Comparison of ENCODE assay signal across 15 cellular contexts in genomic region chr11:132056689-132057088, GRCh38.
DNase-seq lines count a peak whose midpoint lies in the region; ATAC-seq and TF ChIP-seq lines count a peak whose summit lies in the region.
"Had no signal": no experiment of that assay in that cellular context is flagged by ENCODE, and none has a peak within 500 bp of the region (broad histone marks: within the 10 kb centered on the region; RNA-seq: fewer than 3 reads in every experiment).

No MANE protein-coding gene starts in this region.

- H3K27me3 Mint-ChIP-seq in activated T-helper 17 cell treated with anti-CD3 and anti-CD28 coated beads, Interleukin-2, amount 50 U/mL, for 72 hours, result peaks cover 7% of the 10 kb centered on the region
- H3K27me3 Mint-ChIP-seq: B cell had no signal

- H3K4me3 Mint-ChIP-seq in activated T-helper 17 cell treated with anti-CD3 and anti-CD28 coated beads, Interleukin-2, amount 50 U/mL, for 72 hours, result no peak overlapping the region
- H3K4me3 Mint-ChIP-seq: B cell, neural crest cell had no signal

- H3K9me3 Mint-ChIP-seq in activated T-helper 17 cell treated with anti-CD3 and anti-CD28 coated beads, Interleukin-2, amount 50 U/mL, for 72 hours, result no peaks in the 10 kb centered on the region
- H3K9me3 Mint-ChIP-seq: neural crest cell had no signal

- no peak overlapping the region for H3K4me3 ChIP-seq in MG63
- H3K4me3 ChIP-seq in left lung, result no peak overlapping the region
- H3K4me3 ChIP-seq: K562 had no signal

- peak; percentile 68 for DNase-seq in AG08396 (ENCODE audit: low spot score)
- DNase-seq in MG63, result peak; percentile 44
- DNase-seq in astrocyte of the hippocampus (ENCODE audit: low read depth, low spot score), result peak; percentile 84
- no peak for DNase-seq in left lung
- no peak for DNase-seq in NCI-H446 (lab: John Stamatoyannopoulos, UW)
- no peak for DNase-seq in activated CD4-positive, alpha-beta T cell treated with anti-CD3 and anti-CD28 coated beads, Interleukin-2, amount 50 U/mL, for 4 hours
- DNase-seq: activated naive CD4-positive, alpha-beta T cell treated with Interleukin-2 at 50 U/mL for 16 hours; cortex of kidney; T-helper 2 cell had no signal

- peak; percentile 51 for ATAC-seq in left lung
- ATAC-seq in GM21528 (IDR thresholded peaks at IDR 0.05; ENCODE audit: low FRiP score, unreplicated experiment), result no peak
- no peak for ATAC-seq in activated T-helper 17 cell treated with anti-CD3 and anti-CD28 coated beads, Interleukin-2, amount 50 U/mL, for 72 hours (replicated peaks)
- ATAC-seq: K562, left colon had no signal

- no peaks in the 10 kb centered on the region for H3K27me3 ChIP-seq in MG63
- no peaks in the 10 kb centered on the region for H3K27me3 ChIP-seq in left lung

- no peaks in the 10 kb centered on the region for H3K4me1 Mint-ChIP-seq in activated T-helper 17 cell treated with anti-CD3 and anti-CD28 coated beads, Interleukin-2, amount 50 U/mL, for 72 hours
- H3K4me1 Mint-ChIP-seq: B cell, neural crest cell had no signal

- TF ChIP-seq CTCF in left lung (IDR thresholded peaks at IDR 0.05), result no peak

- H3K4me1 ChIP-seq in left lung, result peaks cover 0 to 8% of the 10 kb centered on the region in 2 donors

- intact Hi-C loops in left lung (cut with DNase I), result no loop called here

- H3K36me3 Mint-ChIP-seq in activated T-helper 17 cell treated with anti-CD3 and anti-CD28 coated beads, Interleukin-2, amount 50 U/mL, for 72 hours (ENCODE audit: low read depth), result no peaks in the 10 kb centered on the region

- H3K27ac Mint-ChIP-seq in activated T-helper 17 cell treated with anti-CD3 and anti-CD28 coated beads, Interleukin-2, amount 50 U/mL, for 72 hours, result no peak overlapping the region
- H3K27ac Mint-ChIP-seq: B cell had no signal

- no peak overlapping the region for H3K27ac ChIP-seq in left lung

- H3K9me3 ChIP-seq in MG63 (no peaks in the 10 kb centered on the region), left lung (no peaks in the 10 kb centered on the region)

- H3K36me3 ChIP-seq in MG63, result no peaks in the 10 kb centered on the region
- no peaks in the 10 kb centered on the region for H3K36me3 ChIP-seq in left lung

Comparison
In these comparisons a context has a peak if more than half of its experiments do, and no peak if none do; other contexts are left out.
1. DNase-seq: peak in AG08396 (single experiment), MG63 (single experiment) and astrocyte of the hippocampus (single experiment); none in left lung (0 of 2), NCI-H446 (0 of 2) and activated CD4-positive, alpha-beta T cell treated with anti-CD3 and anti-CD28 coated beads, Interleukin-2, amount 50 U/mL, for 4 hours (0 of 2).